Comparison of ENCODE assay signal across 9 cellular contexts in genomic region chr1:231161711-231162299, GRCh38. TPM values are rescaled to one million over a fixed set of nuclear protein-coding genes. Genes with fewer than 3 reads are reported as not detected.
DNase-seq lines count a peak whose midpoint lies in the region; ATAC-seq and TF ChIP-seq lines count a peak whose summit lies in the region.
"Had no signal": no experiment of that assay in that cellular context is flagged by ENCODE, and none has a peak within 500 bp of the region (broad histone marks: within the 10 kb centered on the region; RNA-seq: fewer than 3 reads in every experiment).

Gene TRIM67, plus strand, starts transcription at chr1:231162058. Its CDS starts 912 bp downstream, at chr1:231162970.

- TF ChIP-seq CTCF in brain microvascular endothelial cell (IDR thresholded peaks at IDR 0.05; ENCODE audit: low read depth, low read length, missing control alignments) (no peak), lower lobe of right lung (IDR thresholded peaks at IDR 0.05) (no peak)

- under 1% methylated on average over 41 of the region's 41 CpGs for WGBS in urinary bladder

- ATAC-seq in lower lobe of right lung = peak in 1 of 2 donors; percentile 72
- ATAC-seq: HCT116 had no signal

- H3K27me3 ChIP-seq in brain microvascular endothelial cell (replicated peaks) = peaks cover 15% of the 10 kb centered on the region
- peaks cover 80% of the 10 kb centered on the region for H3K27me3 ChIP-seq in lower lobe of right lung (ENCODE audit: low read depth)

- H3K36me3 ChIP-seq in brain microvascular endothelial cell (replicated peaks) (no peaks in the 10 kb centered on the region), lower lobe of right lung (no peaks in the 10 kb centered on the region), urinary bladder (ENCODE audit: insufficient read depth) (no peaks in the 10 kb centered on the region)

- in situ Hi-C loops in brain microvascular endothelial cell (cut with HindIII; ENCODE audit: low pct_ligation_motif_present, low sequenced_read_pairs) = no loop called here

- no peak within 1 kb of the TSS for H3K27ac ChIP-seq in brain microvascular endothelial cell
- H3K27ac ChIP-seq in lower lobe of right lung = no peak within 1 kb of the TSS
- no peak within 1 kb of the TSS for H3K27ac ChIP-seq in urinary bladder (ENCODE audit: low read depth)

- intact Hi-C loops in lower lobe of right lung (cut with DNase I) = no loop called here

- DNase-seq in DMS153 treated with DMSO at 0.1 percent for 48 hours (lab: John Stamatoyannopoulos, UW; ENCODE audit: unreplicated experiment) (peak; percentile 75), NCI-H146 treated with DMSO at 0.1 percent for 48 hours (lab: John Stamatoyannopoulos, UW; ENCODE audit: unreplicated experiment) (peak; percentile 84), brain microvascular endothelial cell (no peak), lower lobe of right lung (no peak), epidermal melanocyte (ENCODE audit: insufficient read length, low spot score) (no peak), germinal center (ENCODE audit: low spot score) (no peak)
- no peak for DNase-seq in activated CD8-positive, alpha-beta memory T cell treated with anti-CD3 and anti-CD28 coated beads for 24 hours

- peak within 1 kb of the TSS; percentile 59 for H3K4me3 ChIP-seq in brain microvascular endothelial cell (ENCODE audit: low read depth, low read length)
- H3K4me3 ChIP-seq in lower lobe of right lung = peak within 1 kb of the TSS; percentile 45
- H3K4me3 ChIP-seq in urinary bladder (ENCODE audit: low read depth, low read length) = peak within 1 kb of the TSS; percentile 44

- peaks cover 20% of the 10 kb centered on the region for H3K4me1 ChIP-seq in lower lobe of right lung
- H3K4me1 ChIP-seq in urinary bladder (ENCODE audit: insufficient read depth) = peaks cover 15% of the 10 kb centered on the region

- no peaks in the 10 kb centered on the region for H3K9me3 ChIP-seq in lower lobe of right lung

RNA-seq across cellular contexts. Expression of gene TRIM67, which starts in this region (rescaled TPM):
- total RNA-seq in lower lobe of right lung (not detected), urinary bladder (0.42 TPM)
- polyA plus RNA-seq in urinary bladder = 0.08 TPM

Comparison
In these comparisons a context has a peak if more than half of its experiments do, and no peak if none do; other contexts are left out.
1. DNase-seq: peak in DMS153 treated with DMSO at 0.1 percent for 48 hours (single experiment) and NCI-H146 treated with DMSO at 0.1 percent for 48 hours (single experiment); none in brain microvascular endothelial cell (single experiment), lower lobe of right lung (single experiment), epidermal melanocyte (single experiment), activated CD8-positive, alpha-beta memory T cell treated with anti-CD3 and anti-CD28 coated beads for 24 hours (single experiment) and germinal center (single experiment).
2. Peak in every context shown above with its lines, with median percentiles within 50 percentile points of each other: H3K4me3 ChIP-seq.